Comparison of ENCODE assay signal across 16 cellular contexts in genomic region chr3:111956995-111957736, GRCh38. TPM values are rescaled to one million over a fixed set of nuclear protein-coding genes. Genes with fewer than 3 reads are reported as not detected.
DNase-seq lines count a peak whose midpoint lies in the region; ATAC-seq, FAIRE-seq and TF ChIP-seq lines count a peak whose summit lies in the region.
"Had no signal": no experiment of that assay in that cellular context is flagged by ENCODE, and none has a peak within 500 bp of the region (broad histone marks: within the 10 kb centered on the region; RNA-seq: fewer than 3 reads in every experiment).

No MANE protein-coding gene starts in this region.

- no peaks in the 10 kb centered on the region for H3K36me3 ChIP-seq in HUES48 (ENCODE audit: control insufficient read depth, insufficient read depth, low read length)
- no peaks in the 10 kb centered on the region for H3K36me3 ChIP-seq in mucosa of descending colon (ENCODE audit: low read depth)

- no peaks in the 10 kb centered on the region for H3K9me3 Mint-ChIP-seq in stimulated activated memory B cell treated with anti-CD40 and anti-IgM and Interleukin-4, amounts not matched to agents 10 μg/mL and 1 μg/mL and 100 μg/mL, for 72 hours
- H3K9me3 Mint-ChIP-seq: naive B cell had no signal

- no peak for ATAC-seq in A549
- ATAC-seq in mucosa of descending colon: no peak
- ATAC-seq in stimulated activated memory B cell treated with anti-CD40 and anti-IgM and Interleukin-4, amounts not matched to agents 10 μg/mL and 1 μg/mL and 100 μg/mL, for 72 hours: no peak
- ATAC-seq: heart left ventricle, left colon had no signal

- no peak overlapping the region; the same call in 1 of the 2 replicates for H3K9ac ChIP-seq in HUES48 (ENCODE audit: low read depth, low read length)

- CTCF ChIA-PET in A549 (lab: Yijun Ruan, JAX): interaction anchor here (2.9 to 26.1 kb wide), 3 partner anchors 10 to 239 kb away, joined by 11 to 312 read pairs (median 19); no protein-coding TSS in a partner anchor

- 89% methylated on average over 4 of the region's 4 CpGs for WGBS in A549 (ENCODE audit: missing lambda C conversion rate)

- intact Hi-C loops in mucosa of descending colon (cut with DNase I, micrococcal nuclease): no loop called here

- H3K27me3 Mint-ChIP-seq in stimulated activated memory B cell treated with anti-CD40 and anti-IgM and Interleukin-4, amounts not matched to agents 10 μg/mL and 1 μg/mL and 100 μg/mL, for 72 hours: no peaks in the 10 kb centered on the region
- H3K27me3 Mint-ChIP-seq: naive B cell had no signal

- H3K27me3 ChIP-seq in HUES48 (ENCODE audit: control insufficient read depth, insufficient read depth, low read length): peaks cover 24% of the 10 kb centered on the region
- H3K27me3 ChIP-seq: heart left ventricle had no signal

- H3K4me2 ChIP-seq in A549: no peak overlapping the region

- TF ChIP-seq CTCF in A549 (IDR thresholded peaks at IDR 0.05): no peak
- TF ChIP-seq CTCF in mucosa of descending colon (IDR thresholded peaks at IDR 0.05): no peak

- H3K9me3 ChIP-seq in A549 (no peaks in the 10 kb centered on the region), HUES48 (ENCODE audit: control insufficient read depth, insufficient read depth, low read length) (no peaks in the 10 kb centered on the region), mucosa of descending colon (no peaks in the 10 kb centered on the region)
- H3K9me3 ChIP-seq: heart left ventricle had no signal

- POLR2A ChIA-PET in A549 (lab: Yijun Ruan, JAX): no interaction called here

- DNase-seq in A549 (ENCODE audit: low read depth in 1 of 2, low spot score in 1 of 2): no peak
- DNase-seq in SHP77 treated with DMSO at 0.1 percent for 48 hours (lab: John Stamatoyannopoulos, UW): peak; percentile 44
- peak; percentile 42 for DNase-seq in iPS-NIHi11 (ENCODE audit: low spot score)
- no peak for DNase-seq in activated naive CD4-positive, alpha-beta T cell (lab: John Stamatoyannopoulos, UW)
- DNase-seq in mucosa of descending colon: no peak
- no peak for DNase-seq in stimulated activated CD4-positive, alpha-beta T cell treated with anti-CD3 and anti-CD28 coated beads, Interleukin-2, amount 100 ng/mL, for 48 hours
- DNase-seq: activated effector memory CD4-positive, alpha-beta T cell treated with anti-CD3 and anti-CD28 coated beads, Interleukin-2, amount 50 U/mL, for 16 hours; heart left ventricle; left colon; naive B cell; NCI-H226; OCI-M1 had no signal

- H3K36me3 Mint-ChIP-seq in stimulated activated memory B cell treated with anti-CD40 and anti-IgM and Interleukin-4, amounts not matched to agents 10 μg/mL and 1 μg/mL and 100 μg/mL, for 72 hours: no peaks in the 10 kb centered on the region

- TF ChIP-seq RAD21 in A549 (conservative IDR thresholded peaks at IDR 0.05 in 1 of 2, IDR thresholded peaks at IDR 0.05 in 1 of 2): no peak

- no peak overlapping the region for H3K27ac Mint-ChIP-seq in stimulated activated memory B cell treated with anti-CD40 and anti-IgM and Interleukin-4, amounts not matched to agents 10 μg/mL and 1 μg/mL and 100 μg/mL, for 72 hours

- no peak for TF ChIP-seq POLR2A in A549 (IDR thresholded peaks at IDR 0.05; ENCODE audit: low read length)

- no peak overlapping the region for H3K4me3 Mint-ChIP-seq in stimulated activated memory B cell treated with anti-CD40 and anti-IgM and Interleukin-4, amounts not matched to agents 10 μg/mL and 1 μg/mL and 100 μg/mL, for 72 hours
- H3K4me3 Mint-ChIP-seq: naive B cell had no signal

- no peak for TF ChIP-seq EP300 in A549 (IDR thresholded peaks at IDR 0.05)

- no peak overlapping the region for H3K4me3 ChIP-seq in A549
- H3K4me3 ChIP-seq in HUES48 (ENCODE audit: low read depth, low read length): peak overlapping the region; percentile 5
- H3K4me3 ChIP-seq in mucosa of descending colon: no peak overlapping the region
- H3K4me3 ChIP-seq: heart left ventricle had no signal

- H3K27ac ChIP-seq in A549: no peak overlapping the region
- H3K27ac ChIP-seq in HUES48 (ENCODE audit: low read depth, low read length): peak overlapping the region; percentile 85
- H3K27ac ChIP-seq: heart left ventricle had no signal

- no peaks in the 10 kb centered on the region for H3K4me1 ChIP-seq in A549
- peaks cover 43% of the 10 kb centered on the region for H3K4me1 ChIP-seq in HUES48 (ENCODE audit: control insufficient read depth, insufficient read depth, low read length)
- no peaks in the 10 kb centered on the region for H3K4me1 ChIP-seq in mucosa of descending colon (ENCODE audit: low read depth)

- FAIRE-seq in A549 (lab: Jason Lieb, UNC): peak; percentile 49
- FAIRE-seq: HTR-8/SVneo had no signal

- H3K4me1 Mint-ChIP-seq in stimulated activated memory B cell treated with anti-CD40 and anti-IgM and Interleukin-4, amounts not matched to agents 10 μg/mL and 1 μg/mL and 100 μg/mL, for 72 hours: no peaks in the 10 kb centered on the region
- H3K4me1 Mint-ChIP-seq: naive B cell had no signal

TF ChIP-seq in A549, 52 proteins besides CTCF, POLR2A, EP300 and RAD21:
- TF ChIP-seq HMGXB4 (CRISPR knock-in tag; IDR thresholded peaks at IDR 0.05; ENCODE audit: borderline replicate concordance) (no peak), BHLHE40 (IDR thresholded peaks at IDR 0.05; ENCODE audit: low read depth, low read length) (no peak), RARB (CRISPR knock-in tag; IDR thresholded peaks at IDR 0.05) (no peak), CEBPB (IDR thresholded peaks at IDR 0.05) (no peak), ZSCAN20 (CRISPR knock-in tag; IDR thresholded peaks at IDR 0.05) (no peak)
TF ChIP-seq in A549: peak in this region for 0.

RNA-seq across cellular contexts. Expression of gene ABHD10, which starts 21.7 kb away (rescaled TPM):
- polyA plus RNA-seq in A549 (2011; rRNA removed) (39.7 and 42.1 TPM in 2 replicates), A549 (2017; fragmentation: RNase III; extraction: RNeasy Plus Mini Kit Qiagen cat#74134 plus additional on column Dnase treatment) (31.8 to 34.0 TPM (median 33.2 TPM) in 3 replicates)
- polyA plus RNA-seq in A549 (2012; cell fraction: cytosol; rRNA removed): 14.8 and 16.3 TPM in 2 replicates
- 7.3 and 7.6 TPM in 2 replicates for polyA plus RNA-seq in A549 (2012; cell fraction: nucleus; rRNA removed)
- 17.5 and 21.1 TPM in 2 replicates for polyA minus RNA-seq in A549 (2011; rRNA and poly(A)+ RNA removed)
- 10 to 100 TPM; 19.9 to 26.3 (median 22.4) TPM for total RNA-seq in mucosa of descending colon

RNA-seq across cellular contexts. Expression of gene TAGLN3, which starts 41.6 kb away (rescaled TPM):
- not detected in 2 replicates for polyA plus RNA-seq in A549 (2011; rRNA removed)
- 0.08 TPM in 1 of 2 replicates, not detected in the other for polyA plus RNA-seq in A549 (2012; cell fraction: cytosol; rRNA removed)
- 0.10 TPM in 1 of 2 replicates, not detected in the other for polyA plus RNA-seq in A549 (2012; cell fraction: nucleus; rRNA removed)
- polyA plus RNA-seq in A549 (2017; fragmentation: RNase III; extraction: RNeasy Plus Mini Kit Qiagen cat#74134 plus additional on column Dnase treatment): not detected in 3 replicates
- not detected in 2 replicates for polyA minus RNA-seq in A549 (2011; rRNA and poly(A)+ RNA removed)
- 10 to 100 TPM in 1 of 3 donors, under 1 TPM in 2; 0.27 to 14.7 (median 0.49) TPM for total RNA-seq in mucosa of descending colon
- total RNA-seq: MCF 10A had no signal

Comparison
In these comparisons a context has a peak if more than half of its experiments do, and no peak if none do; other contexts are left out.
1. DNase-seq: peak in SHP77 treated with DMSO at 0.1 percent for 48 hours (single experiment) and iPS-NIHi11 (single experiment); none in A549 (0 of 2), activated naive CD4-positive, alpha-beta T cell (0 of 4), mucosa of descending colon (0 of 3) and stimulated activated CD4-positive, alpha-beta T cell treated with anti-CD3 and anti-CD28 coated beads, Interleukin-2, amount 100 ng/mL, for 48 hours (0 of 2).